ENCODE assay signal across 8 cellular contexts in genomic region chr4:182918044-182918607, GRCh38. TPM values are rescaled to one million over a fixed set of nuclear protein-coding genes. Genes with fewer than 3 reads are reported as not detected.
DNase-seq lines count a peak whose midpoint lies in the region; ATAC-seq and TF ChIP-seq lines count a peak whose summit lies in the region.

No MANE protein-coding gene starts in this region.

- H3K9me3 ChIP-seq in mononuclear cell (ENCODE audit: low read depth, low read length): no peaks in the 10 kb centered on the region

- peak overlapping the region; percentile 90 to 93 for H3K4me3 Mint-ChIP-seq in CD14-positive monocyte

- H3K36me3 ChIP-seq in brain microvascular endothelial cell (replicated peaks): peaks cover 21% of the 10 kb centered on the region

- no peak for TF ChIP-seq CTCF in CD14-positive monocyte (IDR thresholded peaks at IDR 0.05)
- no peak for TF ChIP-seq CTCF in brain microvascular endothelial cell (IDR thresholded peaks at IDR 0.05; ENCODE audit: low read depth, low read length, missing control alignments)

- ATAC-seq in GM19455 (IDR thresholded peaks at IDR 0.05; ENCODE audit: unreplicated experiment): peak; percentile 32
- ATAC-seq in HG03520 (IDR thresholded peaks at IDR 0.05; ENCODE audit: unreplicated experiment): peak; percentile 28

- peaks cover 26% of the 10 kb centered on the region for H3K4me1 ChIP-seq in mononuclear cell (ENCODE audit: insufficient read depth, low read length)

- H3K27ac ChIP-seq in brain microvascular endothelial cell: peak overlapping the region; percentile 94

- intact Hi-C loops in CD14-positive monocyte (cut with micrococcal nuclease): no loop called here

- peaks cover 0 to 7% (median 4%) of the 10 kb centered on the region in 3 donors for H3K27me3 Mint-ChIP-seq in CD14-positive monocyte (ENCODE audit: low read depth in 3 of 3)

- no peaks in the 10 kb centered on the region for H3K27me3 ChIP-seq in brain microvascular endothelial cell (replicated peaks)
- no peaks in the 10 kb centered on the region for H3K27me3 ChIP-seq in mononuclear cell (ENCODE audit: insufficient read depth, low read length)

- no peaks in the 10 kb centered on the region for H3K9me3 Mint-ChIP-seq in CD14-positive monocyte

- H3K27ac Mint-ChIP-seq in CD14-positive monocyte: peak overlapping the region; percentile 91 to 96 (median 94)

- peak overlapping the region; percentile 71 for H3K4me3 ChIP-seq in brain microvascular endothelial cell (ENCODE audit: low read depth, low read length)
- peak overlapping the region; percentile 62 for H3K4me3 ChIP-seq in mononuclear cell (ENCODE audit: low read length)

- peaks cover 23% of the 10 kb centered on the region for H3K4me1 Mint-ChIP-seq in CD14-positive monocyte

- in situ Hi-C loops in brain microvascular endothelial cell (cut with HindIII; ENCODE audit: low pct_ligation_motif_present, low sequenced_read_pairs): no loop called here

- peaks cover 20 to 24% of the 10 kb centered on the region in 2 donors for H3K36me3 Mint-ChIP-seq in CD14-positive monocyte

- DNase-seq in CD14-positive monocyte (ENCODE audit: low spot score): no peak
- no peak for DNase-seq in brain microvascular endothelial cell
- no peak for DNase-seq in iPS-NIHi11 (ENCODE audit: low spot score)
- DNase-seq in stimulated activated CD4-positive, alpha-beta T cell treated with anti-CD3 and anti-CD28 coated beads, Interleukin-15, amount 100 ng/mL, for 24 hours: no peak
- no peak for DNase-seq in 8988T

RNA-seq across cellular contexts. Expression of gene DCTD, which starts 0.9 kb away (rescaled TPM):
- polyA plus RNA-seq in CD14-positive monocyte: 10 to 100 TPM; 45.8 to 49.9 TPM
- 39.9 TPM for total RNA-seq in mononuclear cell
